Comparison of ENCODE assay signal across 25 cellular contexts in the genomic region with DNA sequence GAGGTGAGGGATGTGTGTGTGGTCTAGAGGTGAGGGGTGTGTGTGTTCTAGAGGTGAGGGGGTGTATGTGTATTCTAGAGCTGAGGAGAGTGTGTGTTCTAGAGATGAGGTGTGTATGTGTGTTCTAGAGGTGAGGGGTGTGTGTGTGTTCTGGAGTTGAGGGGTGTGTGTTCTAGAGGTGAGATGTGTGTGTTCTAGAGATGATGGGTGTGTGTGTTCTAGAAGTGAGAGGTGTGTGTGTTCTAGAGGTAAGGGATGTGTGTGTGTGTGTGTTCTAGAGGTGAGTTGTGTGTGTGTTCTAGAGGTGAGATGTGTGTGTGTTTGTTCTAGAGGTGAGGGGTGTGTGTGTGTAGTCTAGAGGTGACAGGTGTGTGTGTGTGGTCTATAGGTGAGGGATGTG. TPM values are rescaled to one million over a fixed set of nuclear protein-coding genes. Genes with fewer than 3 reads are reported as not detected.
DNase-seq lines count a peak whose midpoint lies in the region; ATAC-seq, FAIRE-seq and TF ChIP-seq lines count a peak whose summit lies in the region.
"Had no signal": no experiment of that assay in that cellular context is flagged by ENCODE, and none has a peak within 500 bp of the region (broad histone marks: within the 10 kb centered on the region; RNA-seq: fewer than 3 reads in every experiment).

No MANE protein-coding gene starts in this region.

- H2AFZ ChIP-seq in keratinocyte (ENCODE audit: control insufficient read depth, low read length) (no peak overlapping the region), H9 (ENCODE audit: low read length) (no peak overlapping the region)

- H2BK12ac ChIP-seq in H9 (ENCODE audit: insufficient read length, low read depth, low read length) = no peak overlapping the region

- no peak overlapping the region for H3K27ac ChIP-seq in keratinocyte (ENCODE audit: control insufficient read depth, insufficient read depth, low read length)
- no peak overlapping the region for H3K27ac ChIP-seq in right cardiac atrium (ENCODE audit: low read length)
- H3K27ac ChIP-seq in H9 (ENCODE audit: insufficient read length, low read depth, low read length) = no peak overlapping the region
- H3K27ac ChIP-seq: gastroesophageal sphincter, right atrium auricular region had no signal

- H3K9me3 Mint-ChIP-seq in activated naive CD8-positive, alpha-beta T cell (ENCODE audit: low read depth) = no peaks in the 10 kb centered on the region
- no peaks in the 10 kb centered on the region for H3K9me3 Mint-ChIP-seq in activated naive CD8-positive, alpha-beta T cell treated with anti-CD3 and anti-CD28 coated beads for 36 hours
- no peaks in the 10 kb centered on the region for H3K9me3 Mint-ChIP-seq in activated T-helper 17 cell treated with anti-CD3 and anti-CD28 coated beads, Interleukin-2, amount 50 U/mL, for 72 hours
- H3K9me3 Mint-ChIP-seq in H9 = peaks cover 7 to 16% of the 10 kb centered on the region in 2 experiments

- no peaks in the 10 kb centered on the region for H3K9me1 ChIP-seq in keratinocyte (ENCODE audit: control insufficient read depth, extremely low read depth, insufficient read depth, low read length)

- peaks cover 8% of the 10 kb centered on the region for H3K27me3 Mint-ChIP-seq in activated naive CD8-positive, alpha-beta T cell
- H3K27me3 Mint-ChIP-seq in activated naive CD8-positive, alpha-beta T cell treated with anti-CD3 and anti-CD28 coated beads for 36 hours = peaks cover 25% of the 10 kb centered on the region
- H3K27me3 Mint-ChIP-seq in activated T-helper 17 cell treated with anti-CD3 and anti-CD28 coated beads, Interleukin-2, amount 50 U/mL, for 72 hours = peaks cover 4% of the 10 kb centered on the region
- peaks cover 3% of the 10 kb centered on the region; the same call in 1 of the 2 replicates for H3K27me3 Mint-ChIP-seq in H9 (ENCODE audit: low read depth)

- no peaks in the 10 kb centered on the region for H3K79me1 ChIP-seq in H9 (ENCODE audit: insufficient read depth, low read depth, low read length, poor library complexity, severe bottlenecking)

- no peaks in the 10 kb centered on the region for H3K36me3 Mint-ChIP-seq in activated naive CD8-positive, alpha-beta T cell
- H3K36me3 Mint-ChIP-seq in activated naive CD8-positive, alpha-beta T cell treated with anti-CD3 and anti-CD28 coated beads for 36 hours = no peaks in the 10 kb centered on the region
- H3K36me3 Mint-ChIP-seq in activated T-helper 17 cell treated with anti-CD3 and anti-CD28 coated beads, Interleukin-2, amount 50 U/mL, for 72 hours (ENCODE audit: low read depth) = no peaks in the 10 kb centered on the region
- peaks cover 4 to 12% (median 11%) of the 10 kb centered on the region in 3 experiments for H3K36me3 Mint-ChIP-seq in H9 (ENCODE audit: insufficient read depth in 1 of 3, low read depth in 3 of 3)

- H3K4me2 ChIP-seq in keratinocyte (ENCODE audit: control insufficient read depth, extremely low read depth, insufficient read depth, low read depth, low read length) (no peak overlapping the region), H9 (ENCODE audit: insufficient read depth, insufficient read length, low read length) (no peak overlapping the region)

- no peak overlapping the region for H4K91ac ChIP-seq in H9 (ENCODE audit: insufficient read length, low read depth, low read length)

- peak overlapping the region; percentile 82 for H3K4me3 Mint-ChIP-seq in activated naive CD8-positive, alpha-beta T cell
- H3K4me3 Mint-ChIP-seq in activated naive CD8-positive, alpha-beta T cell treated with anti-CD3 and anti-CD28 coated beads for 36 hours = no peak overlapping the region
- H3K4me3 Mint-ChIP-seq in activated T-helper 17 cell treated with anti-CD3 and anti-CD28 coated beads, Interleukin-2, amount 50 U/mL, for 72 hours = peak overlapping the region; percentile 79
- H3K4me3 Mint-ChIP-seq in H9 = no peak overlapping the region
- H3K4me3 Mint-ChIP-seq: neural crest cell had no signal

- TF ChIP-seq CTCF in keratinocyte (optimal IDR thresholded peaks at IDR 0.05 in 1 of 3, IDR thresholded peaks at IDR 0.05 in 1 of 3, conservative IDR thresholded peaks at IDR 0.05 in 1 of 3; ENCODE audit: extremely low read depth in 1 of 3, insufficient read depth in 2 of 3, low read length in 3 of 3) = no peak
- no peak for TF ChIP-seq CTCF in mucosa of descending colon (IDR thresholded peaks at IDR 0.05)
- no peak for TF ChIP-seq CTCF in H9 (conservative IDR thresholded peaks at IDR 0.05)

- H3K14ac ChIP-seq in H9 (ENCODE audit: insufficient read depth, low read length) = no peak overlapping the region

- no peaks in the 10 kb centered on the region for H3K23me2 ChIP-seq in H9 (ENCODE audit: insufficient read length, low read depth, low read length, poor library complexity, severe bottlenecking)

- H3K27ac Mint-ChIP-seq in activated naive CD8-positive, alpha-beta T cell = no peak overlapping the region
- H3K27ac Mint-ChIP-seq in activated naive CD8-positive, alpha-beta T cell treated with anti-CD3 and anti-CD28 coated beads for 36 hours = no peak overlapping the region
- H3K27ac Mint-ChIP-seq in activated T-helper 17 cell treated with anti-CD3 and anti-CD28 coated beads, Interleukin-2, amount 50 U/mL, for 72 hours = no peak overlapping the region
- no peak overlapping the region for H3K27ac Mint-ChIP-seq in H9

- peaks cover 12% of the 10 kb centered on the region for H3K4me1 Mint-ChIP-seq in activated naive CD8-positive, alpha-beta T cell (ENCODE audit: low read depth)
- peaks cover 9% of the 10 kb centered on the region for H3K4me1 Mint-ChIP-seq in activated naive CD8-positive, alpha-beta T cell treated with anti-CD3 and anti-CD28 coated beads for 36 hours
- peaks cover 3% of the 10 kb centered on the region for H3K4me1 Mint-ChIP-seq in activated T-helper 17 cell treated with anti-CD3 and anti-CD28 coated beads, Interleukin-2, amount 50 U/mL, for 72 hours
- peaks cover 16 to 17% of the 10 kb centered on the region in 2 experiments for H3K4me1 Mint-ChIP-seq in H9

- no peak overlapping the region for H2AK5ac ChIP-seq in H9 (ENCODE audit: insufficient read length, low read length)

- no peak overlapping the region for H4K8ac ChIP-seq in H9 (replicated peaks; ENCODE audit: insufficient read length, low read depth, low read length)

- H3K36me3 ChIP-seq in keratinocyte (ENCODE audit: control insufficient read depth in 2 of 2, extremely low read depth in 1 of 2, insufficient read depth in 2 of 2, low read length in 2 of 2) = no peaks in the 10 kb centered on the region
- no peaks in the 10 kb centered on the region for H3K36me3 ChIP-seq in mucosa of descending colon (ENCODE audit: low read depth)
- H3K36me3 ChIP-seq: BE2C, gastroesophageal sphincter, HAP-1, right atrium auricular region had no signal

- no peak for DNase-seq in activated naive CD8-positive, alpha-beta T cell treated with anti-CD3 and anti-CD28 coated beads for 36 hours
- DNase-seq in keratinocyte (ENCODE audit: low read depth, low spot score) (no peak), mucosa of descending colon (no peak), right cardiac atrium (no peak), H9 (no peak)
- DNase-seq: activated CD8-positive, alpha-beta memory T cell treated with anti-CD3 and anti-CD28 coated beads for 24 hours; activated gamma-delta T cell treated with Interleukin-2 at 50 U/mL for 16 hours; activated T-cell treated with anti-CD3 and anti-CD28 coated beads for 4 hours; BE2C; COR-L47; hypothalamus; Kasumi-1; left colon; NCI-H1417 treated with DMSO at 0.1 percent for 48 hours; NCI-H2029 treated with DMSO at 0.1 percent for 48 hours; NCI-H524 treated with DMSO at 0.1 percent for 48 hours; stimulated activated CD4-positive, alpha-beta T cell treated with anti-CD3 and anti-CD28 coated beads, Interleukin-1b, Interleukin-23, amount 100 ng/mL, for 48 hours; stimulated activated naive CD4-positive, alpha-beta T cell treated with Interleukin-2 at 50 U/mL for 16 hours had no signal

- H2BK5ac ChIP-seq in H9 (ENCODE audit: insufficient read length, low read length) = no peak overlapping the region

- H3K9me3 ChIP-seq in keratinocyte (ENCODE audit: control insufficient read depth, low read depth, low read length) (no peaks in the 10 kb centered on the region), mucosa of descending colon (no peaks in the 10 kb centered on the region), right cardiac atrium (ENCODE audit: control insufficient read depth, low read length) (no peaks in the 10 kb centered on the region), H9 (ENCODE audit: control insufficient read depth, low read depth, low read length) (no peaks in the 10 kb centered on the region)
- H3K9me3 ChIP-seq: BE2C, gastroesophageal sphincter, HAP-1, right atrium auricular region had no signal

- H3K27me3 ChIP-seq in keratinocyte (ENCODE audit: control insufficient read depth, extremely low read depth, insufficient read depth, low read length) (no peaks in the 10 kb centered on the region), right cardiac atrium (ENCODE audit: control insufficient read depth, insufficient read depth) (no peaks in the 10 kb centered on the region), H9 (ENCODE audit: insufficient read depth, low read length) (no peaks in the 10 kb centered on the region)
- H3K27me3 ChIP-seq: BE2C, gastroesophageal sphincter, right atrium auricular region had no signal

- no peak overlapping the region for H3T11ph ChIP-seq in H9 (ENCODE audit: low read length)

- no peak overlapping the region for H2BK15ac ChIP-seq in H9 (ENCODE audit: low read depth, low read length)

- H3K79me2 ChIP-seq in keratinocyte (ENCODE audit: control insufficient read depth, insufficient read depth, low read length) (no peaks in the 10 kb centered on the region), H9 (ENCODE audit: insufficient read depth, low read length) (no peaks in the 10 kb centered on the region)

- H4K20me1 ChIP-seq in keratinocyte (ENCODE audit: control insufficient read depth, extremely low read depth, insufficient read depth, low read length) (no peaks in the 10 kb centered on the region), H9 (ENCODE audit: control insufficient read depth, insufficient read depth, insufficient read length) (no peaks in the 10 kb centered on the region)

- dilution Hi-C loops in keratinocyte (cut with MboI; ENCODE audit: extremely low pct_ligation_motif_present, low sequenced_read_pairs) = no loop called here

- intact Hi-C loops in mucosa of descending colon (cut with DNase I, micrococcal nuclease) = no loop called here
- intact Hi-C loops in right cardiac atrium (cut with DNase I) = no loop called here

- H3K23ac ChIP-seq in H9 (ENCODE audit: insufficient read length, low read depth, low read length) = no peak overlapping the region

- no peak overlapping the region for H3K4ac ChIP-seq in H9 (ENCODE audit: low read depth, low read length)

- FAIRE-seq in keratinocyte (lab: Jason Lieb, UNC) = peak; percentile 76
- FAIRE-seq: urothelium cell line had no signal

- H3K56ac ChIP-seq in H9 (ENCODE audit: insufficient read length, low read depth, low read length) = no peak overlapping the region

- H3K4me1 ChIP-seq in keratinocyte (ENCODE audit: control insufficient read depth, extremely low read depth, insufficient read depth, low read length) (peaks cover 8% of the 10 kb centered on the region), mucosa of descending colon (ENCODE audit: low read depth) (no peaks in the 10 kb centered on the region), right cardiac atrium (ENCODE audit: control insufficient read depth, insufficient read depth, low read length) (no peaks in the 10 kb centered on the region), H9 (ENCODE audit: insufficient read depth, low read length) (no peaks in the 10 kb centered on the region; the same call in 1 of the 2 replicates)
- H3K4me1 ChIP-seq: BE2C had no signal

- H2BK20ac ChIP-seq in H9 (ENCODE audit: low read depth, low read length, poor library complexity, severe bottlenecking) = no peak overlapping the region

- ATAC-seq in activated T-helper 17 cell treated with anti-CD3 and anti-CD28 coated beads, Interleukin-2, amount 50 U/mL, for 72 hours (replicated peaks) = no peak
- ATAC-seq in mucosa of descending colon = no peak
- no peak for ATAC-seq in right cardiac atrium

- no peak overlapping the region for H3K4me3 ChIP-seq in keratinocyte (ENCODE audit: control insufficient read depth in 2 of 3, extremely low read depth in 1 of 3, insufficient read depth in 2 of 3, low read depth in 1 of 3, low read length in 3 of 3)
- H3K4me3 ChIP-seq in mucosa of descending colon = no peak overlapping the region
- H3K4me3 ChIP-seq in right cardiac atrium (ENCODE audit: low read length) = no peak overlapping the region
- H3K4me3 ChIP-seq: gastroesophageal sphincter, HAP-1, right atrium auricular region had no signal

- no peak overlapping the region for H3K9ac ChIP-seq in keratinocyte (ENCODE audit: control insufficient read depth, extremely low read depth, insufficient read depth, low read length)
- H3K9ac ChIP-seq in H9 (ENCODE audit: extremely low read depth, insufficient read length, low read length) = no peak overlapping the region

- H4K5ac ChIP-seq in H9 (ENCODE audit: insufficient read length, low read depth, low read length) = no peak overlapping the region

- H2BK120ac ChIP-seq in H9 (ENCODE audit: low read depth, low read length, poor library complexity, severe bottlenecking) = no peak overlapping the region

- no peak overlapping the region for H3K18ac ChIP-seq in H9 (ENCODE audit: insufficient read length, low read depth, low read length)

RNA-seq across cellular contexts. Expression of gene BST1, which starts 1.3 kb away (rescaled TPM):
- under 1 TPM; 0.38 to 0.54 TPM for total RNA-seq in activated naive CD8-positive, alpha-beta T cell treated with anti-CD3 and anti-CD28 coated beads for 36 hours
- under 1 TPM; 0.32 to 0.58 TPM for total RNA-seq in activated T-helper 17 cell treated with anti-CD3 and anti-CD28 coated beads, Interleukin-2, amount 50 U/mL, for 72 hours
- polyA plus RNA-seq in keratinocyte (0.58 to 1.2 TPM (median 1.1 TPM) in 3 replicates), right cardiac atrium (9.8 TPM)
- polyA plus RNA-seq in keratinocyte (2011; ENCODE audit: low read depth) = 0.37 TPM
- 0.64 and 1.1 TPM in 2 replicates for polyA plus RNA-seq in keratinocyte (2011; cell fraction: cytosol; rRNA removed)
- 0.33 and 0.88 TPM in 2 replicates for polyA plus RNA-seq in keratinocyte (2011; cell fraction: nucleus; rRNA removed)
- 0.83 and 1.3 TPM in 2 replicates for polyA plus RNA-seq in keratinocyte (2012; ENCODE audit: low replicate concordance)
- 0.20 to 0.54 TPM (median 0.43 TPM) in 3 replicates for polyA minus RNA-seq in keratinocyte
- polyA minus RNA-seq in keratinocyte (2011; cell fraction: cytosol; rRNA and poly(A)+ RNA removed) = not detected
- polyA minus RNA-seq in keratinocyte (2011; cell fraction: nucleus; rRNA and poly(A)+ RNA removed) = 0.54 TPM in 1 of 2 replicates, not detected in the other
- total RNA-seq in mucosa of descending colon (10 to 100 TPM in 1 of 3 donors, 1 to 10 TPM in 2; 4.7 to 14.6 (median 6.9) TPM), right cardiac atrium (10 to 100 TPM in 1 of 4 donors, 1 to 10 TPM in 3; 6.3 to 10.9 (median 8.2) TPM), H9 (2021) (0.48 TPM in 1 of 2 replicates, not detected in the other)

RNA-seq across cellular contexts. Expression of gene FAM200B, which starts 22.5 kb away (rescaled TPM):
- 10 to 100 TPM; 13.1 to 15.0 TPM for total RNA-seq in activated naive CD8-positive, alpha-beta T cell treated with anti-CD3 and anti-CD28 coated beads for 36 hours
- 10 to 100 TPM in 1 of 2 donors, 1 to 10 TPM in 1; 9.2 to 10.3 TPM for total RNA-seq in activated T-helper 17 cell treated with anti-CD3 and anti-CD28 coated beads, Interleukin-2, amount 50 U/mL, for 72 hours
- 15.6 to 36.6 TPM (median 33.4 TPM) in 3 replicates for polyA plus RNA-seq in keratinocyte
- polyA plus RNA-seq in keratinocyte (2011; ENCODE audit: low read depth) = 12.9 TPM
- 24.8 and 46.1 TPM in 2 replicates for polyA plus RNA-seq in keratinocyte (2011; cell fraction: cytosol; rRNA removed)
- 20.5 and 26.7 TPM in 2 replicates for polyA plus RNA-seq in keratinocyte (2011; cell fraction: nucleus; rRNA removed)
- 31.5 and 34.6 TPM in 2 replicates for polyA plus RNA-seq in keratinocyte (2012; ENCODE audit: low replicate concordance)
- 1.9 to 9.4 TPM (median 4.4 TPM) in 3 replicates for polyA minus RNA-seq in keratinocyte
- 8.1 TPM for polyA minus RNA-seq in keratinocyte (2011; cell fraction: cytosol; rRNA and poly(A)+ RNA removed)
- 3.4 and 5.0 TPM in 2 replicates for polyA minus RNA-seq in keratinocyte (2011; cell fraction: nucleus; rRNA and poly(A)+ RNA removed)
- 10 to 100 TPM; 35.3 to 46.1 (median 38.9) TPM for total RNA-seq in mucosa of descending colon
- total RNA-seq in right cardiac atrium = 10 to 100 TPM; 32.6 to 40.9 (median 35.0) TPM
- polyA plus RNA-seq in right cardiac atrium = 60.3 TPM
- 19.6 and 20.3 TPM in 2 replicates for total RNA-seq in H9 (2021)

RNA-seq across cellular contexts. Expression of gene FBXL5, which starts 49.0 kb away (rescaled TPM):
- 10 to 100 TPM; 30.3 to 31.0 TPM for total RNA-seq in activated naive CD8-positive, alpha-beta T cell treated with anti-CD3 and anti-CD28 coated beads for 36 hours
- total RNA-seq in activated T-helper 17 cell treated with anti-CD3 and anti-CD28 coated beads, Interleukin-2, amount 50 U/mL, for 72 hours = 10 to 100 TPM; 22.4 to 26.3 TPM
- 38.9 to 63.1 TPM (median 50.4 TPM) in 3 replicates for polyA plus RNA-seq in keratinocyte
- 58.7 TPM for polyA plus RNA-seq in keratinocyte (2011; ENCODE audit: low read depth)
- polyA plus RNA-seq in keratinocyte (2011; cell fraction: cytosol; rRNA removed) = 33.6 and 66.5 TPM in 2 replicates
- 57.7 and 69.8 TPM in 2 replicates for polyA plus RNA-seq in keratinocyte (2011; cell fraction: nucleus; rRNA removed)
- 32.3 and 46.8 TPM in 2 replicates for polyA plus RNA-seq in keratinocyte (2012; ENCODE audit: low replicate concordance)
- polyA minus RNA-seq in keratinocyte = 33.0 to 79.0 TPM (median 57.3 TPM) in 3 replicates
- 47.8 TPM for polyA minus RNA-seq in keratinocyte (2011; cell fraction: cytosol; rRNA and poly(A)+ RNA removed)
- 49.9 and 80.8 TPM in 2 replicates for polyA minus RNA-seq in keratinocyte (2011; cell fraction: nucleus; rRNA and poly(A)+ RNA removed)
- 100 to 1,000 TPM in 1 of 3 donors, 10 to 100 TPM in 2; 44.8 to 104 (median 60.4) TPM for total RNA-seq in mucosa of descending colon
- total RNA-seq in right cardiac atrium = 10 to 100 TPM; 80.8 to 90.1 (median 88.3) TPM
- polyA plus RNA-seq in right cardiac atrium = 52.8 TPM
- 57.6 and 60.3 TPM in 2 replicates for total RNA-seq in H9 (2021)

Comparison
In these comparisons a context has a peak if more than half of its experiments do, and no peak if none do; other contexts are left out.
1. H3K4me3 Mint-ChIP-seq: peak in activated naive CD8-positive, alpha-beta T cell (single experiment) and activated T-helper 17 cell treated with anti-CD3 and anti-CD28 coated beads, Interleukin-2, amount 50 U/mL, for 72 hours (single experiment); none in activated naive CD8-positive, alpha-beta T cell treated with anti-CD3 and anti-CD28 coated beads for 36 hours (single experiment) and H9 (0 of 2).